In genomic region chr17:75927286-75927922, GRCh38 we compare ENCODE assay signal across 9 cellular contexts. TPM values are rescaled to one million over a fixed set of nuclear protein-coding genes. Genes with fewer than 3 reads are reported as not detected.
DNase-seq lines count a peak whose midpoint lies in the region; ATAC-seq and TF ChIP-seq lines count a peak whose summit lies in the region.
"Had no signal": no experiment of that assay in that cellular context is flagged by ENCODE, and none has a peak within 500 bp of the region (broad histone marks: within the 10 kb centered on the region; RNA-seq: fewer than 3 reads in every experiment).

No MANE protein-coding gene starts in this region.

- peak; percentile 19 for DNase-seq in ACHN
- peak; percentile 45 for DNase-seq in GM12865 (ENCODE audit: low read depth)
- DNase-seq in Panc1 (ENCODE audit: low read depth, low spot score) = no peak
- DNase-seq in left ventricle myocardium inferior = no peak
- DNase-seq in activated CD4-positive, alpha-beta memory T cell treated with anti-CD3 and anti-CD28 coated beads, Interleukin-2, amount 10 ng/mL, durations not matched to agents 7 days and 5 days = no peak
- DNase-seq: occipital lobe had no signal

- no peaks in the 10 kb centered on the region for H3K9me3 ChIP-seq in Panc1 (ENCODE audit: control insufficient read depth, insufficient read depth, low read depth, low read length)
- H3K9me3 ChIP-seq in left ventricle myocardium inferior (replicated peaks) = no peaks in the 10 kb centered on the region

- no TSS peak for BruUV-seq in Panc1 (replicated peaks; lab: Mats Ljungman, UMichigan)

- H3K27ac Mint-ChIP-seq in activated CD4-positive, alpha-beta memory T cell treated with anti-CD3 and anti-CD28 coated beads, Interleukin-2, amount 10 ng/mL, durations not matched to agents 7 days and 5 days = no peak overlapping the region

- H3K9me3 Mint-ChIP-seq in activated CD4-positive, alpha-beta memory T cell treated with anti-CD3 and anti-CD28 coated beads, Interleukin-2, amount 10 ng/mL, durations not matched to agents 7 days and 5 days = no peaks in the 10 kb centered on the region

- H3K27ac ChIP-seq in Panc1 (ENCODE audit: low read length) (no peak overlapping the region), left ventricle myocardium inferior (replicated peaks) (no peak overlapping the region)

- H3K27me3 ChIP-seq in Panc1 (ENCODE audit: control insufficient read depth, insufficient read depth, low read length) (no peaks in the 10 kb centered on the region), left ventricle myocardium inferior (ENCODE audit: low read depth) (no peaks in the 10 kb centered on the region)

- H3K4me1 Mint-ChIP-seq in activated CD4-positive, alpha-beta memory T cell treated with anti-CD3 and anti-CD28 coated beads, Interleukin-2, amount 10 ng/mL, durations not matched to agents 7 days and 5 days = no peaks in the 10 kb centered on the region

- CTCF ChIA-PET in Panc1 (lab: Charles Lee) = interaction anchor here (0.6 to 1.4 kb wide), 3 partner anchors 16 to 27 kb away, joined by 4 to 7 read pairs (median 5); partner anchors contain the start of gene MRPL38
- CTCF ChIA-PET in activated CD4-positive, alpha-beta memory T cell treated with anti-CD3 and anti-CD28 coated beads, Interleukin-2, amount 10 ng/mL, durations not matched to agents 7 days and 5 days (lab: Charles Lee) = interaction anchor here (0.8 to 2.3 kb wide), 6 partner anchors 9 to 78 kb away, joined by 3 to 8 read pairs (median 6); partner anchors contain the start of genes FBF1 and MRPL38

- peak; percentile 75 for ATAC-seq in Panc1
- ATAC-seq in HG02642 (IDR thresholded peaks at IDR 0.05; ENCODE audit: poor library complexity, unreplicated experiment) = no peak
- ATAC-seq in HG03469 (IDR thresholded peaks at IDR 0.05; ENCODE audit: unreplicated experiment) = no peak
- ATAC-seq in GM19023 (IDR thresholded peaks at IDR 0.05; ENCODE audit: unreplicated experiment) = no peak

- no peaks in the 10 kb centered on the region for H3K36me3 Mint-ChIP-seq in activated CD4-positive, alpha-beta memory T cell treated with anti-CD3 and anti-CD28 coated beads, Interleukin-2, amount 10 ng/mL, durations not matched to agents 7 days and 5 days (ENCODE audit: low read depth)

- POLR2A ChIA-PET in Panc1 (lab: Charles Lee) = interaction anchor here (0.5 kb wide), 1 partner anchor 363 kb away, joined by 3 read pairs; no protein-coding TSS in a partner anchor
- POLR2A ChIA-PET in activated CD4-positive, alpha-beta memory T cell treated with anti-CD3 and anti-CD28 coated beads, Interleukin-2, amount 10 ng/mL, durations not matched to agents 7 days and 5 days (lab: Charles Lee) = interaction anchor here (1.2 kb wide), 1 partner anchor 14 kb away, joined by 3 read pairs; no protein-coding TSS in a partner anchor

- H3K27me3 Mint-ChIP-seq in activated CD4-positive, alpha-beta memory T cell treated with anti-CD3 and anti-CD28 coated beads, Interleukin-2, amount 10 ng/mL, durations not matched to agents 7 days and 5 days = no peaks in the 10 kb centered on the region

- in situ Hi-C loops in ACHN (cut with HindIII; ENCODE audit: low pct_ligation_motif_present, low pct_unique_long_range_greater_than_20kb, low sequenced_read_pairs) = no loop called here
- in situ Hi-C loops in Panc1 (cut with HindIII; ENCODE audit: low pct_unique_long_range_greater_than_20kb, low sequenced_read_pairs) = loop anchor here (25.0 kb wide), 1 partner anchor 135 kb away; the partner anchor contains the start of genes GALR2 and SRP68

- intact Hi-C loops in Panc1 (cut with micrococcal nuclease; ENCODE audit: unreplicated experiment) = no loop called here
- intact Hi-C loops in left ventricle myocardium inferior (cut with micrococcal nuclease) = no loop called here

- H3K4me1 ChIP-seq in Panc1 (ENCODE audit: control insufficient read depth, insufficient read depth, low read length) (no peaks in the 10 kb centered on the region), left ventricle myocardium inferior (peaks cover 4% of the 10 kb centered on the region)

- no peak overlapping the region for H3K4me3 ChIP-seq in GM12865 (ENCODE audit: low read depth, low read length)
- H3K4me3 ChIP-seq in Panc1 (ENCODE audit: low read depth in 2 of 2, low read length in 2 of 2) = no peak overlapping the region
- H3K4me3 ChIP-seq in left ventricle myocardium inferior = no peak overlapping the region

- peak; percentile 51 for TF ChIP-seq CTCF in GM12865 (IDR thresholded peaks at IDR 0.05; ENCODE audit: insufficient read depth, low read depth, low read length, missing control alignments)
- TF ChIP-seq CTCF in Panc1 (IDR thresholded peaks at IDR 0.05) = no peak
- peak; percentile 43 for TF ChIP-seq CTCF in left ventricle myocardium inferior (IDR thresholded peaks at IDR 0.05; ENCODE audit: borderline replicate concordance)

- H3K36me3 ChIP-seq in Panc1 (ENCODE audit: control insufficient read depth, insufficient read depth, low read length) (no peaks in the 10 kb centered on the region), left ventricle myocardium inferior (peaks cover 17% of the 10 kb centered on the region)

- H3K4me3 Mint-ChIP-seq in activated CD4-positive, alpha-beta memory T cell treated with anti-CD3 and anti-CD28 coated beads, Interleukin-2, amount 10 ng/mL, durations not matched to agents 7 days and 5 days = no peak overlapping the region

RNA-seq across cellular contexts. Expression of gene FBF1, which starts 13.4 kb away (rescaled TPM):
- total RNA-seq in Panc1 (2021; ENCODE audit: unreplicated experiment) (32.5 TPM), left ventricle myocardium inferior (2.8 TPM)
- 27.7 TPM for polyA plus RNA-seq in Panc1 (2012; ENCODE audit: insufficient read length)
- 10 to 100 TPM; 19.8 to 21.1 TPM for total RNA-seq in activated CD4-positive, alpha-beta memory T cell treated with anti-CD3 and anti-CD28 coated beads, Interleukin-2, amount 10 ng/mL, durations not matched to agents 7 days and 5 days

RNA-seq across cellular contexts. Expression of gene MRPL38, which starts 22.7 kb away (rescaled TPM):
- total RNA-seq in Panc1 (2021; ENCODE audit: unreplicated experiment) = 165 TPM
- 180 TPM for polyA plus RNA-seq in Panc1 (2012; ENCODE audit: insufficient read length)
- total RNA-seq in left ventricle myocardium inferior = 104 TPM
- total RNA-seq in activated CD4-positive, alpha-beta memory T cell treated with anti-CD3 and anti-CD28 coated beads, Interleukin-2, amount 10 ng/mL, durations not matched to agents 7 days and 5 days = 10 to 100 TPM; 79.9 to 85.0 TPM

RNA-seq across cellular contexts. Expression of gene TRIM65, which starts 30.7 kb away (rescaled TPM):
- 48.6 TPM for total RNA-seq in Panc1 (2021; ENCODE audit: unreplicated experiment)
- 51.2 TPM for polyA plus RNA-seq in Panc1 (2012; ENCODE audit: insufficient read length)
- 10.2 TPM for total RNA-seq in left ventricle myocardium inferior
- 10 to 100 TPM; 24.9 to 26.1 TPM for total RNA-seq in activated CD4-positive, alpha-beta memory T cell treated with anti-CD3 and anti-CD28 coated beads, Interleukin-2, amount 10 ng/mL, durations not matched to agents 7 days and 5 days

RNA-seq across cellular contexts. Expression of gene TRIM47, which starts 49.0 kb away (rescaled TPM):
- total RNA-seq in Panc1 (2021; ENCODE audit: unreplicated experiment) (125 TPM), left ventricle myocardium inferior (27.5 TPM)
- polyA plus RNA-seq in Panc1 (2012; ENCODE audit: insufficient read length) = 145 TPM
- 10 to 100 TPM; 31.9 to 33.8 TPM for total RNA-seq in activated CD4-positive, alpha-beta memory T cell treated with anti-CD3 and anti-CD28 coated beads, Interleukin-2, amount 10 ng/mL, durations not matched to agents 7 days and 5 days

RNA-seq across cellular contexts. Expression of gene ACOX1, which starts 51.6 kb away (rescaled TPM):
- total RNA-seq in Panc1 (2021; ENCODE audit: unreplicated experiment) (53.5 TPM), left ventricle myocardium inferior (76.4 TPM)
- 26.8 TPM for polyA plus RNA-seq in Panc1 (2012; ENCODE audit: insufficient read length)
- 10 to 100 TPM; 28.0 to 29.8 TPM for total RNA-seq in activated CD4-positive, alpha-beta memory T cell treated with anti-CD3 and anti-CD28 coated beads, Interleukin-2, amount 10 ng/mL, durations not matched to agents 7 days and 5 days

Comparison
In these comparisons a context has a peak if more than half of its experiments do, and no peak if none do; other contexts are left out.
1. DNase-seq: peak in ACHN (single experiment) and GM12865 (single experiment); none in Panc1 (single experiment), left ventricle myocardium inferior (single experiment) and activated CD4-positive, alpha-beta memory T cell treated with anti-CD3 and anti-CD28 coated beads, Interleukin-2, amount 10 ng/mL, durations not matched to agents 7 days and 5 days (single experiment).